11 cellular contexts compared by ENCODE assay signal in the genomic region with DNA sequence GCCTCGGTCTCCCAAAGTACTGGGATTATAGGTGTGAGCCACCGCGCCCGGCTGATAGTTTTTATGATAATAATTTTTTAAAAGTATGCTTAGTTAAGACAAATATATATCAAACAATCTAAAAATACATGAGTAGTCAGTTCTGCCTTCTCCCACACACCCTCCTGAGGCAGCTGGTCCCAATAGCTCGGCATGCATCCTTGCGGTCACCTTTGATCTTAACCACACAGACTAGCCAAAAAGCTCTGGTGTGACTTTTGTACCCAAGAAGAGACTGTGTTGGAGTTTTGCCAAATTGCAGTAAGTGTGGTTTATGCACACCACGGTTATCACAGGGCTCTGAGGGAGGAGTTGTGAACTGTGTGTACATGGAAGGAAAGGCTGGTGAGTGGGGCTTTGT. TPM values are rescaled to one million over a fixed set of nuclear protein-coding genes. Genes with fewer than 3 reads are reported as not detected.
DNase-seq lines count a peak whose midpoint lies in the region; ATAC-seq and TF ChIP-seq lines count a peak whose summit lies in the region.
"Had no signal": no experiment of that assay in that cellular context is flagged by ENCODE, and none has a peak within 500 bp of the region (broad histone marks: within the 10 kb centered on the region; RNA-seq: fewer than 3 reads in every experiment).

No MANE protein-coding gene starts in this region.

- peaks cover 30% of the 10 kb centered on the region for H3K4me1 ChIP-seq in CD8-positive, alpha-beta T cell (ENCODE audit: insufficient read depth, low read length)
- no peaks in the 10 kb centered on the region for H3K4me1 ChIP-seq in ascending aorta

- no peaks in the 10 kb centered on the region for H3K36me3 ChIP-seq in CD8-positive, alpha-beta T cell (ENCODE audit: insufficient read depth, low read length)
- peaks cover 76 to 95% of the 10 kb centered on the region in 2 donors for H3K36me3 ChIP-seq in ascending aorta

- peaks cover 38% of the 10 kb centered on the region for H3K4me1 Mint-ChIP-seq in CD8-positive, alpha-beta T cell (ENCODE audit: low read depth)
- H3K4me1 Mint-ChIP-seq in activated naive CD8-positive, alpha-beta T cell treated with anti-CD3 and anti-CD28 coated beads for 36 hours = peaks cover 23% of the 10 kb centered on the region

- H3K4me3 Mint-ChIP-seq in CD8-positive, alpha-beta T cell = peak overlapping the region; percentile 51
- peak overlapping the region; percentile 44 for H3K4me3 Mint-ChIP-seq in activated naive CD8-positive, alpha-beta T cell treated with anti-CD3 and anti-CD28 coated beads for 36 hours
- H3K4me3 Mint-ChIP-seq: dendritic cell treated with granulocyte-macrophage colony-stimulating factor and Interleukin-4, amounts not matched to agents 40 ng/mL and 50 ng/mL, for 4 days had no signal

- no peaks in the 10 kb centered on the region for H3K27me3 Mint-ChIP-seq in CD8-positive, alpha-beta T cell (ENCODE audit: low read depth)
- H3K27me3 Mint-ChIP-seq in activated naive CD8-positive, alpha-beta T cell treated with anti-CD3 and anti-CD28 coated beads for 36 hours = no peaks in the 10 kb centered on the region
- H3K27me3 Mint-ChIP-seq: dendritic cell treated with granulocyte-macrophage colony-stimulating factor and Interleukin-4, amounts not matched to agents 40 ng/mL and 50 ng/mL, for 4 days had no signal

- POLR2A ChIA-PET in CD8-positive, alpha-beta T cell (lab: Charles Lee) = no interaction called here

- H3K27ac ChIP-seq in CD8-positive, alpha-beta T cell (ENCODE audit: low read depth, low read length) = no peak overlapping the region
- no peak overlapping the region for H3K27ac ChIP-seq in ascending aorta
- H3K27ac ChIP-seq: C4-2B had no signal

- H3K36me3 Mint-ChIP-seq in CD8-positive, alpha-beta T cell = peaks cover 14% of the 10 kb centered on the region
- H3K36me3 Mint-ChIP-seq in activated naive CD8-positive, alpha-beta T cell treated with anti-CD3 and anti-CD28 coated beads for 36 hours = peaks cover 4% of the 10 kb centered on the region

- DNase-seq in CD8-positive, alpha-beta T cell = peak; percentile 37 to 84 (median 61)
- peak; percentile 20 for DNase-seq in activated CD4-positive, alpha-beta T cell treated with anti-CD3 and anti-CD28 coated beads for 1 hour
- DNase-seq in activated naive CD8-positive, alpha-beta T cell treated with anti-CD3 and anti-CD28 coated beads for 36 hours = peak; percentile 83
- DNase-seq in stimulated activated CD4-positive, alpha-beta T cell treated with anti-CD3 and anti-CD28 coated beads, Interleukin-1b, Interleukin-23, amount 100 ng/mL, for 1 hour (ENCODE audit: low read depth in 2 of 2) = peak; percentile 5 to 37
- DNase-seq in NCI-H524 (lab: John Stamatoyannopoulos, UW) (no peak), ascending aorta (ENCODE audit: low spot score in 2 of 2) (no peak), NCI-H146 (lab: John Stamatoyannopoulos, UW) (no peak)
- DNase-seq: substantia nigra had no signal

- peak overlapping the region; percentile 45 for H3K27ac Mint-ChIP-seq in CD8-positive, alpha-beta T cell
- H3K27ac Mint-ChIP-seq in activated naive CD8-positive, alpha-beta T cell treated with anti-CD3 and anti-CD28 coated beads for 36 hours = peak overlapping the region; percentile 72
- H3K27ac Mint-ChIP-seq: dendritic cell treated with granulocyte-macrophage colony-stimulating factor and Interleukin-4, amounts not matched to agents 40 ng/mL and 50 ng/mL, for 4 days had no signal

- intact Hi-C loops in CD8-positive, alpha-beta T cell (cut with DNase I, micrococcal nuclease) = loop anchor here (1.0 to 10.0 kb wide), 3 partner anchors 24 to 50 kb away; no protein-coding TSS in a partner anchor
- intact Hi-C loops in ascending aorta (cut with DNase I) = no loop called here

- H3K27me3 ChIP-seq in CD8-positive, alpha-beta T cell (ENCODE audit: insufficient read depth, low read length) = no peaks in the 10 kb centered on the region
- no peaks in the 10 kb centered on the region for H3K27me3 ChIP-seq in ascending aorta

- H3K9me3 ChIP-seq in CD8-positive, alpha-beta T cell (ENCODE audit: low read length) = no peaks in the 10 kb centered on the region
- H3K9me3 ChIP-seq in ascending aorta = no peaks in the 10 kb centered on the region

- CTCF ChIA-PET in CD8-positive, alpha-beta T cell (lab: Charles Lee) = interaction anchor here (0.6 kb wide), 1 partner anchor 18 kb away, joined by 3 read pairs; no protein-coding TSS in a partner anchor

- no peak overlapping the region for H3K4me3 ChIP-seq in CD8-positive, alpha-beta T cell (ENCODE audit: low read depth, low read length)
- H3K4me3 ChIP-seq in ascending aorta = no peak overlapping the region

- ATAC-seq in CD8-positive, alpha-beta T cell = peak; percentile 91
- no peak for ATAC-seq in HG03439 (IDR thresholded peaks at IDR 0.05; ENCODE audit: unreplicated experiment)

- no peak for TF ChIP-seq CTCF in CD8-positive, alpha-beta T cell (IDR thresholded peaks at IDR 0.05)
- TF ChIP-seq CTCF in ascending aorta (IDR thresholded peaks at IDR 0.05) = no peak

- no peaks in the 10 kb centered on the region for H3K9me3 Mint-ChIP-seq in CD8-positive, alpha-beta T cell
- no peaks in the 10 kb centered on the region for H3K9me3 Mint-ChIP-seq in activated naive CD8-positive, alpha-beta T cell treated with anti-CD3 and anti-CD28 coated beads for 36 hours
- H3K9me3 Mint-ChIP-seq: dendritic cell treated with granulocyte-macrophage colony-stimulating factor and Interleukin-4, amounts not matched to agents 40 ng/mL and 50 ng/mL, for 4 days had no signal

RNA-seq across cellular contexts. Expression of a gene that starts 25.6 kb away (rescaled TPM):
- total RNA-seq in CD8-positive, alpha-beta T cell = 1 to 10 TPM; 8.3 to 9.0 TPM
- 1 to 10 TPM; 3.4 to 5.6 TPM for total RNA-seq in activated naive CD8-positive, alpha-beta T cell treated with anti-CD3 and anti-CD28 coated beads for 36 hours
- 59.0 TPM for total RNA-seq in ascending aorta

RNA-seq across cellular contexts. Expression of a gene that starts 51.7 kb away (rescaled TPM):
- 1 to 10 TPM; 7.4 TPM for total RNA-seq in CD8-positive, alpha-beta T cell
- 10 to 100 TPM; 10.6 to 13.6 TPM for total RNA-seq in activated naive CD8-positive, alpha-beta T cell treated with anti-CD3 and anti-CD28 coated beads for 36 hours
- 94.7 TPM for total RNA-seq in ascending aorta

Comparison
In these comparisons a context has a peak if more than half of its experiments do, and no peak if none do; other contexts are left out.
1. DNase-seq: peak in CD8-positive, alpha-beta T cell (7 of 7), activated CD4-positive, alpha-beta T cell treated with anti-CD3 and anti-CD28 coated beads for 1 hour (single experiment), activated naive CD8-positive, alpha-beta T cell treated with anti-CD3 and anti-CD28 coated beads for 36 hours (single experiment) and stimulated activated CD4-positive, alpha-beta T cell treated with anti-CD3 and anti-CD28 coated beads, Interleukin-1b, Interleukin-23, amount 100 ng/mL, for 1 hour (2 of 2); none in NCI-H524 (0 of 2), ascending aorta (0 of 2) and NCI-H146 (single experiment).